ENCODE assay signal across 1 cellular context in the genomic region with DNA sequence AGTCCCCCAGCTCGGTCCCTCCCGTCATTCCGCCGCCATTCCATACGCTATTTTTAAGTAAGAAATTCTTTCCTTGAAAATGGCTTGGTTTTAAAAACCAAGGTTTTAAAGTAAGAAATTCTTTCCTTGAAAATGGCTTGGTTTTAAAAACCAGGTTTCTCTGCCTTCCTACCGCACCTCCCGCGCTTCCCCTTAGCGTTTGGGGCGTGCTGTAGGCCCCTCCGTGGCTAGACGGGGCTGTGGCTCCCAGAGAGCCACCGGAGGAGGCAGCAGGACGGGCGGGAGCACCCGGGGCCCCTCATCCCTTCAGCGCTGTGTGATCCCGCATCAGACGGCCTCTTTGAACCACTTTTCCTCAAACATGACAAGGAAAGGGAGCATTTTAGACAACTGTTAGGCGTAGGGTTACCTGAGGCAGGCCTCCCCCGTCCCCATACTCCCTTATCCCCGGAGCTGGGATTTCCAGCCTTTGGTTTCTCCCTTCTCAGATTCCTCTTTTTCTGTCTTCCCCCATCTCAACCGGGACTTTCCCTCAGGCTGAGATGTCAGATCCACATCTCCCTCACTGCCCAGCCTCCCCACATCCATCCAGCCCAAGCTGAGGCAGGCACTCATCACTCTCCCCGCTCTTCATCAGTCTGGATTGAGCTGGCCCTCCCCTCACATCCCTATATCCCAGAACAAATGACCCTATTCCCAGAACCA.
TF ChIP-seq lines count a peak whose summit lies in the region.

No MANE protein-coding gene starts in this region.

TF ChIP-seq in K562, 482 proteins besides CTCF, POLR2A, EP300 and RAD21 (continued from another document and continues in another):
- TF ChIP-seq MAFG (tag; conservative IDR thresholded peaks at IDR 0.05): no peak
- TF ChIP-seq NFRKB (IDR thresholded peaks at IDR 0.05; ENCODE audit: low read depth): peak; percentile 75
- peak; percentile 88; the same call in 1 of the 2 replicates for TF ChIP-seq NR1H2 (CRISPR knock-in tag; IDR thresholded peaks at IDR 0.05)
- no peak for TF ChIP-seq HOMEZ (CRISPR knock-in tag; IDR thresholded peaks at IDR 0.05)
- TF ChIP-seq DACH1 (IDR thresholded peaks at IDR 0.05; ENCODE audit: partially characterized antibody): no peak
- TF ChIP-seq HIVEP1 (CRISPR knock-in tag; IDR thresholded peaks at IDR 0.05): no peak
- TF ChIP-seq KLF6 (CRISPR knock-in tag; IDR thresholded peaks at IDR 0.05; ENCODE audit: borderline replicate concordance): no peak
- TF ChIP-seq SPI1 (IDR thresholded peaks at IDR 0.05; ENCODE audit: borderline replicate concordance, low read depth, low read length): no peak
- TF ChIP-seq, protein P1, sequence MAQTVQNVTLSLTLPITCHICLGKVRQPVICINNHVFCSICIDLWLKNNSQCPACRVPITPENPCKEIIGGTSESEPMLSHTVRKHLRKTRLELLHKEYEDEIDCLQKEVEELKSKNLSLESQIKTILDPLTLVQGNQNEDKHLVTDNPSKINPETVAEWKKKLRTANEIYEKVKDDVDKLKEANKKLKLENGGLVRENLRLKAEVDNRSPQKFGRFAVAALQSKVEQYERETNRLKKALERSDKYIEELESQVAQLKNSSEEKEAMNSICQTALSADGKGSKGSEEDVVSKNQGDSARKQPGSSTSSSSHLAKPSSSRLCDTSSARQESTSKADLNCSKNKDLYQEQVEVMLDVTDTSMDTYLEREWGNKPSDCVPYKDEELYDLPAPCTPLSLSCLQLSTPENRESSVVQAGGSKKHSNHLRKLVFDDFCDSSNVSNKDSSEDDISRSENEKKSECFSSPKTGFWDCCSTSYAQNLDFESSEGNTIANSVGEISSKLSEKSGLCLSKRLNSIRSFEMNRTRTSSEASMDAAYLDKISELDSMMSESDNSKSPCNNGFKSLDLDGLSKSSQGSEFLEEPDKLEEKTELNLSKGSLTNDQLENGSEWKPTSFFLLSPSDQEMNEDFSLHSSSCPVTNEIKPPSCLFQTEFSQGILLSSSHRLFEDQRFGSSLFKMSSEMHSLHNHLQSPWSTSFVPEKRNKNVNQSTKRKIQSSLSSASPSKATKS (CRISPR knock-in tag; IDR thresholded peaks at IDR 0.05): no peak
- TF ChIP-seq, protein P2, sequence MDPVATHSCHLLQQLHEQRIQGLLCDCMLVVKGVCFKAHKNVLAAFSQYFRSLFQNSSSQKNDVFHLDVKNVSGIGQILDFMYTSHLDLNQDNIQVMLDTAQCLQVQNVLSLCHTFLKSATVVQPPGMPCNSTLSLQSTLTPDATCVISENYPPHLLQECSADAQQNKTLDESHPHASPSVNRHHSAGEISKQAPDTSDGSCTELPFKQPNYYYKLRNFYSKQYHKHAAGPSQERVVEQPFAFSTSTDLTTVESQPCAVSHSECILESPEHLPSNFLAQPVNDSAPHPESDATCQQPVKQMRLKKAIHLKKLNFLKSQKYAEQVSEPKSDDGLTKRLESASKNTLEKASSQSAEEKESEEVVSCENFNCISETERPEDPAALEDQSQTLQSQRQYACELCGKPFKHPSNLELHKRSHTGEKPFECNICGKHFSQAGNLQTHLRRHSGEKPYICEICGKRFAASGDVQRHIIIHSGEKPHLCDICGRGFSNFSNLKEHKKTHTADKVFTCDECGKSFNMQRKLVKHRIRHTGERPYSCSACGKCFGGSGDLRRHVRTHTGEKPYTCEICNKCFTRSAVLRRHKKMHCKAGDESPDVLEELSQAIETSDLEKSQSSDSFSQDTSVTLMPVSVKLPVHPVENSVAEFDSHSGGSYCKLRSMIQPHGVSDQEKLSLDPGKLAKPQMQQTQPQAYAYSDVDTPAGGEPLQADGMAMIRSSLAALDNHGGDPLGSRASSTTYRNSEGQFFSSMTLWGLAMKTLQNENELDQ (CRISPR knock-in tag; IDR thresholded peaks at IDR 0.05; ENCODE audit: borderline replicate concordance): no peak
- no peak for TF ChIP-seq BRD9 (IDR thresholded peaks at IDR 0.05; ENCODE audit: low read depth, partially characterized antibody)
- TF ChIP-seq FOXA3 (CRISPR knock-in tag; conservative IDR thresholded peaks at IDR 0.05 in 1 of 2, IDR thresholded peaks at IDR 0.05 in 1 of 2): no peak
- TF ChIP-seq GATAD2B (IDR thresholded peaks at IDR 0.05; ENCODE audit: borderline replicate concordance): peak; percentile 76; the same call in 1 of the 2 replicates
- no peak for TF ChIP-seq ATF7 (IDR thresholded peaks at IDR 0.05)
- TF ChIP-seq NKRF (IDR thresholded peaks at IDR 0.05; ENCODE audit: borderline replicate concordance): no peak
- no peak for TF ChIP-seq ZNF778 (CRISPR knock-in tag; IDR thresholded peaks at IDR 0.05)
- 0 out of 2 replicates have a peak, but pooled peaks have one; percentile 21 for TF ChIP-seq ZNF41 (CRISPR knock-in tag; conservative IDR thresholded peaks at IDR 0.05)
- TF ChIP-seq C11orf30 (IDR thresholded peaks at IDR 0.05; ENCODE audit: low read depth): no peak
- TF ChIP-seq SMARCC2 (IDR thresholded peaks at IDR 0.05; ENCODE audit: low read depth): 0 out of 2 replicates have a peak, but pooled peaks have one; percentile 41
- TF ChIP-seq ARID1B (IDR thresholded peaks at IDR 0.05): no peak
- no peak for TF ChIP-seq CCNT2 (IDR thresholded peaks at IDR 0.05; ENCODE audit: borderline replicate concordance, extremely low read depth, insufficient read length, low read depth, low read length)
- no peak for TF ChIP-seq ZNF165 (CRISPR knock-in tag; IDR thresholded peaks at IDR 0.05; ENCODE audit: borderline replicate concordance)
- no peak for TF ChIP-seq TCF7 (IDR thresholded peaks at IDR 0.05; ENCODE audit: borderline replicate concordance)
- peak; percentile 79 for TF ChIP-seq NCOA6 (IDR thresholded peaks at IDR 0.05)
- no peak for TF ChIP-seq SLC30A9 (CRISPR knock-in tag; IDR thresholded peaks at IDR 0.05)
- TF ChIP-seq NCOA4 (IDR thresholded peaks at IDR 0.05; ENCODE audit: partially characterized antibody): no peak
- TF ChIP-seq PHF21A (IDR thresholded peaks at IDR 0.05; ENCODE audit: borderline replicate concordance, low read depth): peak; percentile 67
- TF ChIP-seq TEAD4 (IDR thresholded peaks at IDR 0.05; ENCODE audit: low read length): no peak; the same call in 1 of the 2 replicates
- no peak for TF ChIP-seq TEAD4 (CRISPR knock-in tag; IDR thresholded peaks at IDR 0.05; ENCODE audit: borderline replicate concordance)
- TF ChIP-seq TAF15 (IDR thresholded peaks at IDR 0.05; ENCODE audit: low read depth, low read length): no peak
- TF ChIP-seq MLLT1 (IDR thresholded peaks at IDR 0.05): 0 out of 4 replicates have a peak, but pooled peaks of 1 of the 2 experiments have one; percentile 13
- TF ChIP-seq HDAC1 (IDR thresholded peaks at IDR 0.05): 0 out of 4 replicates have a peak, but pooled peaks of 1 of the 2 experiments have one; percentile 12
- TF ChIP-seq ZNF311 (CRISPR knock-in tag; IDR thresholded peaks at IDR 0.05): no peak
- TF ChIP-seq RBM22 (IDR thresholded peaks at IDR 0.05; ENCODE audit: low read depth, low read length, poor library complexity, severe bottlenecking): no peak
- TF ChIP-seq, protein P3, sequence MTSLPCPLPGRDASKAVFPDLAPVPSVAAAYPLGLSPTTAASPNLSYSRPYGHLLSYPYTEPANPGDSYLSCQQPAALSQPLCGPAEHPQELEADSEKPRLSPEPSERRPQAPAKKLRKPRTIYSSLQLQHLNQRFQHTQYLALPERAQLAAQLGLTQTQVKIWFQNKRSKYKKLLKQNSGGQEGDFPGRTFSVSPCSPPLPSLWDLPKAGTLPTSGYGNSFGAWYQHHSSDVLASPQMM (CRISPR knock-in tag; IDR thresholded peaks at IDR 0.05): no peak
- 0 out of 2 replicates have a peak, but pooled peaks have one; percentile 29 for TF ChIP-seq DPF2 (IDR thresholded peaks at IDR 0.05)
- TF ChIP-seq MCM7 (IDR thresholded peaks at IDR 0.05): no peak
- no peak for TF ChIP-seq MEF2D (tag; conservative IDR thresholded peaks at IDR 0.05; ENCODE audit: low read depth)
- no peak for TF ChIP-seq KDM5B (IDR thresholded peaks at IDR 0.05; ENCODE audit: insufficient replicate concordance, low read depth, low read length)
- peak; percentile 88 for TF ChIP-seq ZNF263 (CRISPR knock-in tag; IDR thresholded peaks at IDR 0.05; ENCODE audit: borderline replicate concordance)
- no peak for TF ChIP-seq TCF3 (CRISPR knock-in tag; IDR thresholded peaks at IDR 0.05)
- no peak for TF ChIP-seq MLX (CRISPR knock-in tag; conservative IDR thresholded peaks at IDR 0.05)
- no peak for TF ChIP-seq ZNF780A (CRISPR knock-in tag; IDR thresholded peaks at IDR 0.05)
- no peak for TF ChIP-seq SAP30 (IDR thresholded peaks at IDR 0.05; ENCODE audit: borderline replicate concordance, insufficient read depth, low read depth, low read length, poor library complexity, severe bottlenecking)
- TF ChIP-seq CREB1 (IDR thresholded peaks at IDR 0.05): no peak
- no peak for TF ChIP-seq CREB1 (CRISPR knock-in tag; IDR thresholded peaks at IDR 0.05)
- no peak for TF ChIP-seq E2F4 (CRISPR knock-in tag; IDR thresholded peaks at IDR 0.05; ENCODE audit: low read depth)
- no peak for TF ChIP-seq SRF (CRISPR knock-in tag; IDR thresholded peaks at IDR 0.05)
- TF ChIP-seq ZBTB2 (IDR thresholded peaks at IDR 0.05): peak; percentile 63; the same call in 1 of the 2 replicates
- TF ChIP-seq, protein P4, sequence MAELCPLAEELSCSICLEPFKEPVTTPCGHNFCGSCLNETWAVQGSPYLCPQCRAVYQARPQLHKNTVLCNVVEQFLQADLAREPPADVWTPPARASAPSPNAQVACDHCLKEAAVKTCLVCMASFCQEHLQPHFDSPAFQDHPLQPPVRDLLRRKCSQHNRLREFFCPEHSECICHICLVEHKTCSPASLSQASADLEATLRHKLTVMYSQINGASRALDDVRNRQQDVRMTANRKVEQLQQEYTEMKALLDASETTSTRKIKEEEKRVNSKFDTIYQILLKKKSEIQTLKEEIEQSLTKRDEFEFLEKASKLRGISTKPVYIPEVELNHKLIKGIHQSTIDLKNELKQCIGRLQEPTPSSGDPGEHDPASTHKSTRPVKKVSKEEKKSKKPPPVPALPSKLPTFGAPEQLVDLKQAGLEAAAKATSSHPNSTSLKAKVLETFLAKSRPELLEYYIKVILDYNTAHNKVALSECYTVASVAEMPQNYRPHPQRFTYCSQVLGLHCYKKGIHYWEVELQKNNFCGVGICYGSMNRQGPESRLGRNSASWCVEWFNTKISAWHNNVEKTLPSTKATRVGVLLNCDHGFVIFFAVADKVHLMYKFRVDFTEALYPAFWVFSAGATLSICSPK (IDR thresholded peaks at IDR 0.05; ENCODE audit: borderline replicate concordance): no peak
- no peak for TF ChIP-seq ZNF124 (CRISPR knock-in tag; IDR thresholded peaks at IDR 0.05)
- no peak for TF ChIP-seq ZFP1 (CRISPR knock-in tag; IDR thresholded peaks at IDR 0.05)
